ENCODE assay signal across 15 cellular contexts in the genomic region with DNA sequence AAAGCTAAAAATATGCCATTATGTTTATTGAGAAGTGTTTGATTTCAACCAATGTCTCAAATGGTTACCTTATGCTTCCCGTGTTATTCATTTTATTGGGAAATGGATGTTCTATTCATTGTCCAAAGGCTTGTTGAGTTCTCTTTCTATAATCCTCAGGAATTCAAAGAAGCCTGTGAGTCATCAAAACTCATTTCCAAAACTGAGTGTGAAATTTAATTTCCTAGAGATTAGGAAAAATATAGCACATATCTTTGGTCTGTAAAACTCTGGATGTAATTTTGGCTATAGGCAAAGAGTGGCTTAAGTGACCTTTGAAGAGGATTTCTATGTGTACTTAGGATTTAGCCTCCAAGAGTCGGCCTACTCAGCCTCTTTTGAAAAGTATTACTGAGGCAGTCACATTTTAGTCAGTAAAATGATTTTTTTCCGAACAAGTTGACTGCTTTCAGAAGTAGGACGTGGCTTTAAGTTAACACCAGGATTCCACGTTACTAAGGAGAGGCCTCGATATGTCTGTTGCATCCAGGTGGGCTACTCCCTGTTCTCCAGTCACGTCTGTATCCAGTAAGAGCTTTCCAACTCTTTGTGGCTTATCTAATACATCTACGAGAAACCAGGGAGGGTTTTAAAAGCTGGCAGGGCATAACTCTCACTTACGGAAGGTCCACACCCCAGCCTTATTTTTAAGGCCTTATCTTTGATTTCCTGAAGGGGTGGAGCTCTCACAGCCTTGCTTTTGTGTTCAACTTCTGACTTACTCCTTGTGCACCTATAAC.
DNase-seq lines count a peak whose midpoint lies in the region; ATAC-seq, FAIRE-seq and TF ChIP-seq lines count a peak whose summit lies in the region.
"Had no signal": no experiment of that assay in that cellular context is flagged by ENCODE, and none has a peak within 500 bp of the region (broad histone marks: within the 10 kb centered on the region; RNA-seq: fewer than 3 reads in every experiment).

No MANE protein-coding gene starts in this region.

- intact Hi-C loops in heart left ventricle (cut with DNase I) (loop anchor here in 1 of 10 donors (10.0 kb wide), 1 partner anchor 108 kb away; no protein-coding TSS in a partner anchor), natural killer cell (cut with micrococcal nuclease) (no loop called here)

- H3K27me3 ChIP-seq in heart left ventricle (no peaks in the 10 kb centered on the region), skeletal muscle tissue (ENCODE audit: control insufficient read depth in 3 of 3, insufficient read depth in 3 of 3, low read length in 3 of 3) (no peaks in the 10 kb centered on the region)

- H3K36me3 ChIP-seq in heart left ventricle (no peaks in the 10 kb centered on the region), skeletal muscle tissue (ENCODE audit: control insufficient read depth in 3 of 3, insufficient read depth in 3 of 3, low read length in 3 of 3) (no peaks in the 10 kb centered on the region)

- no peak overlapping the region for H3K27ac Mint-ChIP-seq in natural killer cell

- DNase-seq in amniotic epithelial cell (ENCODE audit: low read depth) (peak; percentile 42), heart left ventricle (no peak), LoVo (ENCODE audit: low spot score) (no peak), natural killer cell (no peak)
- DNase-seq: AML-193, DMS153, Karpas-422, left colon, NCI-H2029, NCI-H774 had no signal

- H3K9ac ChIP-seq in skeletal muscle tissue (ENCODE audit: low read depth in 1 of 3, low read length in 3 of 3) = no peak overlapping the region

- H3K4me1 Mint-ChIP-seq in natural killer cell = no peaks in the 10 kb centered on the region

- H3K27ac ChIP-seq in heart left ventricle (peak overlapping the region; percentile 22 to 80 (median 62)), skeletal muscle tissue (ENCODE audit: low read depth, low read length) (peak overlapping the region; percentile 16)

- H3K4me3 Mint-ChIP-seq in natural killer cell = no peak overlapping the region

- H3K9me3 Mint-ChIP-seq in natural killer cell = peaks cover 0 to 2% of the 10 kb centered on the region in 2 donors

- peak; percentile 100 for FAIRE-seq in G401.6 (lab: Jason Lieb, UNC)
- FAIRE-seq: urothelium cell line had no signal

- no peak for TF ChIP-seq CTCF in heart left ventricle (IDR thresholded peaks at IDR 0.05)
- TF ChIP-seq CTCF in natural killer cell (IDR thresholded peaks at IDR 0.05) = no peak

- H3K9me3 ChIP-seq in heart left ventricle = no peaks in the 10 kb centered on the region
- no peaks in the 10 kb centered on the region for H3K9me3 ChIP-seq in skeletal muscle tissue (ENCODE audit: control insufficient read depth in 3 of 3, low read length in 3 of 3)

- H3K4me3 ChIP-seq in heart left ventricle (no peak overlapping the region), skeletal muscle tissue (ENCODE audit: low read length in 3 of 3) (no peak overlapping the region)

- H3K27me3 Mint-ChIP-seq in natural killer cell (ENCODE audit: low read depth in 2 of 2) = no peaks in the 10 kb centered on the region

- no peaks in the 10 kb centered on the region for H3K36me3 Mint-ChIP-seq in natural killer cell

- H3K4me1 ChIP-seq in heart left ventricle = peaks cover 0 to 66% (median 40%) of the 10 kb centered on the region in 12 donors
- no peaks in the 10 kb centered on the region for H3K4me1 ChIP-seq in skeletal muscle tissue (ENCODE audit: control insufficient read depth in 3 of 3, insufficient read depth in 3 of 3, low read length in 3 of 3)

- peak; percentile 35 to 62 (median 48) for ATAC-seq in heart left ventricle
- ATAC-seq in HG03442 (IDR thresholded peaks at IDR 0.05; ENCODE audit: unreplicated experiment) = no peak
- no peak for ATAC-seq in natural killer cell
- ATAC-seq in HG02759 (IDR thresholded peaks at IDR 0.05; ENCODE audit: unreplicated experiment) = no peak
- ATAC-seq: left colon had no signal

- WGBS in heart left ventricle, 4 donors = 35 to 53% (median 47%) methylated on average over 9 of the region's 9 CpGs

- TF ChIP-seq POLR2A in heart left ventricle (IDR thresholded peaks at IDR 0.05) = no peak

Comparison
In these comparisons a context has a peak if more than half of its experiments do, and no peak if none do; other contexts are left out.
1. ATAC-seq: peak in heart left ventricle (4 of 4); none in HG03442 (single experiment), natural killer cell (0 of 3) and HG02759 (single experiment).